Comparison of ENCODE assay signal across 10 cellular contexts in genomic region chr6:2848851-2849250, GRCh38. TPM values are rescaled to one million over a fixed set of nuclear protein-coding genes. Genes with fewer than 3 reads are reported as not detected.
A peak's percentile ranks its signal among the peaks of the same experiment; 100 is the strongest.
DNase-seq lines count a peak whose midpoint lies in the region; ATAC-seq and TF ChIP-seq lines count a peak whose summit lies in the region.
"Had no signal": no experiment of that assay in that cellular context is flagged by ENCODE, and none has a peak within 500 bp of the region (broad histone marks: within the 10 kb centered on the region; RNA-seq: fewer than 3 reads in every experiment).

No MANE protein-coding gene starts in this region.

- peak overlapping the region; percentile 47 for H3K4me2 ChIP-seq in HCT116 (ENCODE audit: low read length)
- H3K4me2 ChIP-seq: KMS-11 had no signal

- no peaks in the 10 kb centered on the region for H4K20me1 ChIP-seq in HCT116 (ENCODE audit: insufficient read depth)

- BruUV-seq in HCT116 (replicated peaks; lab: Mats Ljungman, UMichigan) = no TSS peak

- no peaks in the 10 kb centered on the region for H3K9me2 ChIP-seq in HCT116 (ENCODE audit: insufficient read depth)

- H3K27ac ChIP-seq in HCT116 (ENCODE audit: low read depth, low read length) = no peak overlapping the region; the same call in 1 of the 2 replicates
- H3K27ac ChIP-seq in esophagus muscularis mucosa (replicated peaks in 1 of 4) = no peak overlapping the region
- no peak overlapping the region for H3K27ac ChIP-seq in suprapubic skin
- H3K27ac ChIP-seq: heart right ventricle, KMS-11 had no signal

- peaks cover 11% of the 10 kb centered on the region; the same call in 1 of the 2 replicates for H3K9me3 Mint-ChIP-seq in WTC11

- TF ChIP-seq EP300 in esophagus muscularis mucosa (IDR thresholded peaks at IDR 0.05) (no peak), suprapubic skin (IDR thresholded peaks at IDR 0.05) (no peak)

- no peak overlapping the region for H2AFZ ChIP-seq in HCT116 (ENCODE audit: low read depth, low read length, poor library complexity, severe bottlenecking)

- RAD21 ChIA-PET in HCT116 (lab: Charles Lee; ENCODE audit: low non-redundant PET in 1 of 2, low total read pairs in 2 of 2, uncharacterized antibody in 2 of 2, unreplicated experiment in 2 of 2) = no interaction called here

- CTCF ChIA-PET in HCT116 (lab: Charles Lee) = interaction anchor here (1.0 kb wide), 1 partner anchor 104 kb away, joined by 3 read pairs; no protein-coding TSS in a partner anchor
- CTCF ChIA-PET in WTC11 (lab: Charles Lee) = interaction anchor here (0.5 to 3.3 kb wide), 9 partner anchors 17 to 151 kb away, joined by 3 to 23 read pairs (median 4); no protein-coding TSS in a partner anchor

- H3K9ac ChIP-seq in HCT116 (ENCODE audit: low read length) = peak overlapping the region; percentile 2; the same call in 1 of the 2 replicates
- H3K9ac ChIP-seq: KMS-11 had no signal

- H3K9me3 ChIP-seq in HCT116 (ENCODE audit: control insufficient read depth in 1 of 2, insufficient read depth in 1 of 2, low read depth in 1 of 2, low read length in 2 of 2) = no peaks in the 10 kb centered on the region
- no peaks in the 10 kb centered on the region for H3K9me3 ChIP-seq in esophagus muscularis mucosa
- H3K9me3 ChIP-seq in suprapubic skin = no peaks in the 10 kb centered on the region
- H3K9me3 ChIP-seq: heart right ventricle had no signal

- WGBS in esophagus muscularis mucosa = 87% methylated on average over 10 of the region's 10 CpGs
- WGBS in suprapubic skin = 67% methylated on average over 7 of the region's 10 CpGs

- DNase-seq in HCT116 (ENCODE audit: low read depth, low spot score) = no peak
- peak; percentile 63 for DNase-seq in WTC11 (ENCODE audit: low spot score)
- peak; percentile 69 for DNase-seq in central memory CD4-positive, alpha-beta T cell
- peak in 2 of 3 experiments; percentile 52 to 61 for DNase-seq in stimulated activated CD4-positive, alpha-beta T cell treated with anti-CD3 and anti-CD28 coated beads, TNF-alpha, amount 100 ng/mL, for 4 hours (ENCODE audit: low read depth in 3 of 3)
- no peak for DNase-seq in retina
- DNase-seq in esophagus muscularis mucosa (ENCODE audit: extremely low spot score) = no peak
- no peak for DNase-seq in suprapubic skin (ENCODE audit: low spot score in 2 of 2)
- DNase-seq: heart right ventricle had no signal

- intact Hi-C loops in HCT116 (cut with micrococcal nuclease) (loop anchor here (5.0 kb wide), 1 partner anchor 203 kb away; no protein-coding TSS in a partner anchor), esophagus muscularis mucosa (cut with DNase I) (loop anchor here (5.0 kb wide), 2 partner anchors 63 to 203 kb away; no protein-coding TSS in a partner anchor)

- peaks cover 37% of the 10 kb centered on the region for H3K4me1 Mint-ChIP-seq in WTC11

- POLR2A ChIA-PET in HCT116 (lab: Charles Lee) = interaction anchor here (0.7 to 2.3 kb wide), 5 partner anchors 9 to 205 kb away, joined by 3 to 8 read pairs (median 4); no protein-coding TSS in a partner anchor
- POLR2A ChIA-PET in WTC11 (lab: Charles Lee) = interaction anchor here (0.6 kb wide), 1 partner anchor 102 kb away, joined by 3 read pairs; no protein-coding TSS in a partner anchor

- H3K27me3 Mint-ChIP-seq in WTC11 (ENCODE audit: low read depth) = no peaks in the 10 kb centered on the region

- no peaks in the 10 kb centered on the region for H3K36me3 Mint-ChIP-seq in WTC11

- TF ChIP-seq CTCF in HCT116 (IDR thresholded peaks at IDR 0.05 in 2 of 3, conservative IDR thresholded peaks at IDR 0.05 in 1 of 3; ENCODE audit: borderline replicate concordance in 1 of 3, insufficient read depth in 1 of 3, low read depth in 2 of 3, low read length in 2 of 3) (no peak), WTC11 (IDR thresholded peaks at IDR 0.05) (no peak), esophagus muscularis mucosa (IDR thresholded peaks at IDR 0.05) (no peak), suprapubic skin (IDR thresholded peaks at IDR 0.05) (no peak)

- peak overlapping the region; percentile 88 for H3K27ac Mint-ChIP-seq in WTC11

- TF ChIP-seq POLR2A in HCT116 (IDR thresholded peaks at IDR 0.05; ENCODE audit: borderline replicate concordance, extremely low read depth, insufficient read depth, insufficient read length) (no peak), esophagus muscularis mucosa (IDR thresholded peaks at IDR 0.05; ENCODE audit: low read depth) (no peak), suprapubic skin (IDR thresholded peaks at IDR 0.05) (no peak)

- no peaks in the 10 kb centered on the region for H3K79me2 ChIP-seq in HCT116 (ENCODE audit: insufficient read depth, low read length)

- peaks cover 26 to 76% of the 10 kb centered on the region in 2 experiments for H3K4me1 ChIP-seq in HCT116 (ENCODE audit: control insufficient read depth in 1 of 2, insufficient read depth in 2 of 2, low read length in 2 of 2)
- peaks cover 17 to 22% (median 18%) of the 10 kb centered on the region in 4 donors for H3K4me1 ChIP-seq in esophagus muscularis mucosa
- peaks cover 17% of the 10 kb centered on the region for H3K4me1 ChIP-seq in suprapubic skin

- no peak for TF ChIP-seq RAD21 in HCT116 (IDR thresholded peaks at IDR 0.05; ENCODE audit: low read depth)

- H3K36me3 ChIP-seq in HCT116 (ENCODE audit: control insufficient read depth in 1 of 2, insufficient read depth in 2 of 2, low read length in 2 of 2) (no peaks in the 10 kb centered on the region), esophagus muscularis mucosa (no peaks in the 10 kb centered on the region), suprapubic skin (no peaks in the 10 kb centered on the region)
- H3K36me3 ChIP-seq: heart right ventricle had no signal

- ATAC-seq in HCT116 (peak; percentile 43), WTC11 (peak; percentile 82), GM21737 (IDR thresholded peaks at IDR 0.05; ENCODE audit: unreplicated experiment) (no peak)
- ATAC-seq: heart right ventricle had no signal

- H3K27me3 ChIP-seq in HCT116 (ENCODE audit: insufficient read depth, low read length) (no peaks in the 10 kb centered on the region), esophagus muscularis mucosa (no peaks in the 10 kb centered on the region), suprapubic skin (no peaks in the 10 kb centered on the region)
- H3K27me3 ChIP-seq: heart right ventricle had no signal

- 0 out of 2 replicates have a peak overlapping the region, but pooled peaks have one; percentile 0 for H3K4me3 Mint-ChIP-seq in WTC11

- no peak overlapping the region for H3K4me3 ChIP-seq in HCT116 (replicated peaks in 1 of 2; ENCODE audit: low read depth in 1 of 2, low read length in 2 of 2)
- H3K4me3 ChIP-seq in esophagus muscularis mucosa = no peak overlapping the region
- no peak overlapping the region for H3K4me3 ChIP-seq in suprapubic skin
- H3K4me3 ChIP-seq: heart right ventricle had no signal

TF ChIP-seq in HCT116, 20 proteins besides CTCF, POLR2A, EP300 and RAD21 (continues in another document):
- TF ChIP-seq POLR2AphosphoS5 (IDR thresholded peaks at IDR 0.05; ENCODE audit: low read depth, low read length) (peak; percentile 54), YY1 (IDR thresholded peaks at IDR 0.05; ENCODE audit: extremely low read depth, insufficient replicate concordance, low read depth, low read length) (no peak), ATF3 (IDR thresholded peaks at IDR 0.05) (no peak), MAX (IDR thresholded peaks at IDR 0.05) (no peak), JUND (IDR thresholded peaks at IDR 0.05) (no peak)

TF ChIP-seq in WTC11, 78 proteins besides CTCF, POLR2A, EP300 and RAD21 (continues in another document):
- TF ChIP-seq ZSCAN18 (CRISPR knock-in tag; IDR thresholded peaks at IDR 0.05) (no peak), NR1H2 (CRISPR knock-in tag; IDR thresholded peaks at IDR 0.05) (no peak), USF1 (CRISPR knock-in tag; IDR thresholded peaks at IDR 0.05) (no peak), PREB (CRISPR knock-in tag; IDR thresholded peaks at IDR 0.05; ENCODE audit: borderline replicate concordance) (no peak)

RNA-seq across cellular contexts. Expression of gene SERPINB1, which starts 7.2 kb away (rescaled TPM):
- 73.2 TPM for total RNA-seq in HCT116 (2021; ENCODE audit: unreplicated experiment)
- polyA plus RNA-seq in HCT116 (2012) = 71.4 and 74.9 TPM in 2 replicates
- 14.8 to 21.1 TPM (median 16.9 TPM) in 3 replicates for total RNA-seq in WTC11 (2021)
- total RNA-seq in esophagus muscularis mucosa = 100 to 1,000 TPM in 1 of 4 donors, 10 to 100 TPM in 3; 23.3 to 123 (median 29.9) TPM
- 10 to 100 TPM; 11.8 to 20.6 (median 16.9) TPM for total RNA-seq in suprapubic skin

RNA-seq across cellular contexts. Expression of gene SERPINB9, which starts 54.3 kb away (rescaled TPM):
- 31.5 TPM for total RNA-seq in HCT116 (2021; ENCODE audit: unreplicated experiment)
- 18.2 and 23.9 TPM in 2 replicates for polyA plus RNA-seq in HCT116 (2012)
- 39.5 to 43.7 TPM (median 41.6 TPM) in 3 replicates for total RNA-seq in WTC11 (2021)
- 10 to 100 TPM in 1 of 4 donors, 1 to 10 TPM in 3; 5.4 to 17.7 (median 6.2) TPM for total RNA-seq in esophagus muscularis mucosa
- 1 to 10 TPM; 1.0 to 4.0 (median 2.5) TPM for total RNA-seq in suprapubic skin

Comparison
In these comparisons a context has a peak if more than half of its experiments do, and no peak if none do; other contexts are left out.
1. DNase-seq: peak in WTC11 (single experiment), central memory CD4-positive, alpha-beta T cell (single experiment) and stimulated activated CD4-positive, alpha-beta T cell treated with anti-CD3 and anti-CD28 coated beads, TNF-alpha, amount 100 ng/mL, for 4 hours (2 of 3); none in HCT116 (single experiment), retina (single experiment), esophagus muscularis mucosa (single experiment) and suprapubic skin (0 of 2).